ENCODE assay signal across 1 cellular context in genomic region chr6:7201732-7202541, GRCh38.
TF ChIP-seq lines count a peak whose summit lies in the region.

No MANE protein-coding gene starts in this region.

TF ChIP-seq in K562, 482 proteins besides CTCF, POLR2A, EP300 and RAD21 (continued from another document and continues in another):
- TF ChIP-seq THAP12 (CRISPR knock-in tag; IDR thresholded peaks at IDR 0.05) (peak; percentile 60; the same call in 1 of the 2 replicates), ZNF695 (CRISPR knock-in tag; IDR thresholded peaks at IDR 0.05) (0 out of 2 replicates have a peak, but pooled peaks have one; percentile 58), FOXK2 (conservative IDR thresholded peaks at IDR 0.05 in 1 of 2, IDR thresholded peaks at IDR 0.05 in 1 of 2; ENCODE audit: low read depth in 2 of 2) (peak; percentile 48 to 59; a peak in 3 of 4 replicates), TOE1 (IDR thresholded peaks at IDR 0.05; ENCODE audit: borderline replicate concordance) (peak; percentile 58; the same call in 1 of the 2 replicates), TOE1 (CRISPR knock-in tag; IDR thresholded peaks at IDR 0.05; ENCODE audit: borderline replicate concordance, low read depth) (no peak), POLR3A (IDR thresholded peaks at IDR 0.05; ENCODE audit: borderline replicate concordance, extremely low read depth, insufficient read depth, insufficient read length) (no peak), SLC30A9 (CRISPR knock-in tag; IDR thresholded peaks at IDR 0.05) (no peak), GATA2 (CRISPR knock-in tag; IDR thresholded peaks at IDR 0.05) (peak; percentile 97), NR2C1 (IDR thresholded peaks at IDR 0.05) (0 out of 2 replicates have a peak, but pooled peaks have one; percentile 20), NR2C1 (tag; IDR thresholded peaks at IDR 0.05) (no peak; the same call in none of the 2 replicates), NFE2 (IDR thresholded peaks at IDR 0.05; ENCODE audit: low read depth) (peak; percentile 98), ESRRB (CRISPR knock-in tag; IDR thresholded peaks at IDR 0.05; ENCODE audit: borderline replicate concordance) (no peak), RBM17 (IDR thresholded peaks at IDR 0.05; ENCODE audit: borderline replicate concordance, low read depth, low read length) (no peak), ZC3H4 (CRISPR knock-in tag; IDR thresholded peaks at IDR 0.05; ENCODE audit: borderline replicate concordance) (no peak), MLX (CRISPR knock-in tag; conservative IDR thresholded peaks at IDR 0.05) (0 out of 4 replicates have a peak, but pooled peaks of 1 of the 2 experiments have one; percentile 39), MCM2 (IDR thresholded peaks at IDR 0.05; ENCODE audit: low read depth) (no peak), FOS (IDR thresholded peaks at IDR 0.05; ENCODE audit: extremely low read depth, insufficient read length) (no peak), ZBTB2 (IDR thresholded peaks at IDR 0.05) (peak; percentile 82; the same call in 1 of the 2 replicates), RFX1 (IDR thresholded peaks at IDR 0.05) (no peak), ZNF57 (CRISPR knock-in tag; IDR thresholded peaks at IDR 0.05) (no peak; the same call in 1 of the 2 replicates), CBX3 (IDR thresholded peaks at IDR 0.05; ENCODE audit: borderline replicate concordance in 1 of 2, low read length in 2 of 2) (0 out of 3 replicates have a peak, but pooled peaks of 1 of the 2 experiments have one; percentile 57), RBM22 (IDR thresholded peaks at IDR 0.05; ENCODE audit: low read depth, low read length, poor library complexity, severe bottlenecking) (no peak), MYC (IDR thresholded peaks at IDR 0.05; ENCODE audit: low read depth, low read length) (peak; percentile 98), MYC (CRISPR knock-in tag; IDR thresholded peaks at IDR 0.05; ENCODE audit: borderline replicate concordance, low read depth) (peak; percentile 81), SOX6 (IDR thresholded peaks at IDR 0.05) (peak; percentile 86), SP2 (IDR thresholded peaks at IDR 0.05; ENCODE audit: extremely low read depth, low read depth, low read length, poor library complexity, severe bottlenecking) (no peak), SRSF9 (IDR thresholded peaks at IDR 0.05; ENCODE audit: borderline replicate concordance, low read depth, low read length) (no peak)
- TF ChIP-seq, protein P1, sequence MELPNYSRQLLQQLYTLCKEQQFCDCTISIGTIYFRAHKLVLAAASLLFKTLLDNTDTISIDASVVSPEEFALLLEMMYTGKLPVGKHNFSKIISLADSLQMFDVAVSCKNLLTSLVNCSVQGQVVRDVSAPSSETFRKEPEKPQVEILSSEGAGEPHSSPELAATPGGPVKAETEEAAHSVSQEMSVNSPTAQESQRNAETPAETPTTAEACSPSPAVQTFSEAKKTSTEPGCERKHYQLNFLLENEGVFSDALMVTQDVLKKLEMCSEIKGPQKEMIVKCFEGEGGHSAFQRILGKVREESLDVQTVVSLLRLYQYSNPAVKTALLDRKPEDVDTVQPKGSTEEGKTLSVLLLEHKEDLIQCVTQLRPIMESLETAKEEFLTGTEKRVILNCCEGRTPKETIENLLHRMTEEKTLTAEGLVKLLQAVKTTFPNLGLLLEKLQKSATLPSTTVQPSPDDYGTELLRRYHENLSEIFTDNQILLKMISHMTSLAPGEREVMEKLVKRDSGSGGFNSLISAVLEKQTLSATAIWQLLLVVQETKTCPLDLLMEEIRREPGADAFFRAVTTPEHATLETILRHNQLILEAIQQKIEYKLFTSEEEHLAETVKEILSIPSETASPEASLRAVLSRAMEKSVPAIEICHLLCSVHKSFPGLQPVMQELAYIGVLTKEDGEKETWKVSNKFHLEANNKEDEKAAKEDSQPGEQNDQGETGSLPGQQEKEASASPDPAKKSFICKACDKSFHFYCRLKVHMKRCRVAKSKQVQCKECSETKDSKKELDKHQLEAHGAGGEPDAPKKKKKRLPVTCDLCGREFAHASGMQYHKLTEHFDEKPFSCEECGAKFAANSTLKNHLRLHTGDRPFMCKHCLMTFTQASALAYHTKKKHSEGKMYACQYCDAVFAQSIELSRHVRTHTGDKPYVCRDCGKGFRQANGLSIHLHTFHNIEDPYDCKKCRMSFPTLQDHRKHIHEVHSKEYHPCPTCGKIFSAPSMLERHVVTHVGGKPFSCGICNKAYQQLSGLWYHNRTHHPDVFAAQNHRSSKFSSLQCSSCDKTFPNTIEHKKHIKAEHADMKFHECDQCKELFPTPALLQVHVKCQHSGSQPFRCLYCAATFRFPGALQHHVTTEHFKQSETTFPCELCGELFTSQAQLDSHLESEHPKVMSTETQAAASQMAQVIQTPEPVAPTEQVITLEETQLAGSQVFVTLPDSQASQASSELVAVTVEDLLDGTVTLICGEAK (IDR thresholded peaks at IDR 0.05), result no peak
- TF ChIP-seq, protein P1 (CRISPR knock-in tag; IDR thresholded peaks at IDR 0.05), result no peak
- TF ChIP-seq, protein P2, sequence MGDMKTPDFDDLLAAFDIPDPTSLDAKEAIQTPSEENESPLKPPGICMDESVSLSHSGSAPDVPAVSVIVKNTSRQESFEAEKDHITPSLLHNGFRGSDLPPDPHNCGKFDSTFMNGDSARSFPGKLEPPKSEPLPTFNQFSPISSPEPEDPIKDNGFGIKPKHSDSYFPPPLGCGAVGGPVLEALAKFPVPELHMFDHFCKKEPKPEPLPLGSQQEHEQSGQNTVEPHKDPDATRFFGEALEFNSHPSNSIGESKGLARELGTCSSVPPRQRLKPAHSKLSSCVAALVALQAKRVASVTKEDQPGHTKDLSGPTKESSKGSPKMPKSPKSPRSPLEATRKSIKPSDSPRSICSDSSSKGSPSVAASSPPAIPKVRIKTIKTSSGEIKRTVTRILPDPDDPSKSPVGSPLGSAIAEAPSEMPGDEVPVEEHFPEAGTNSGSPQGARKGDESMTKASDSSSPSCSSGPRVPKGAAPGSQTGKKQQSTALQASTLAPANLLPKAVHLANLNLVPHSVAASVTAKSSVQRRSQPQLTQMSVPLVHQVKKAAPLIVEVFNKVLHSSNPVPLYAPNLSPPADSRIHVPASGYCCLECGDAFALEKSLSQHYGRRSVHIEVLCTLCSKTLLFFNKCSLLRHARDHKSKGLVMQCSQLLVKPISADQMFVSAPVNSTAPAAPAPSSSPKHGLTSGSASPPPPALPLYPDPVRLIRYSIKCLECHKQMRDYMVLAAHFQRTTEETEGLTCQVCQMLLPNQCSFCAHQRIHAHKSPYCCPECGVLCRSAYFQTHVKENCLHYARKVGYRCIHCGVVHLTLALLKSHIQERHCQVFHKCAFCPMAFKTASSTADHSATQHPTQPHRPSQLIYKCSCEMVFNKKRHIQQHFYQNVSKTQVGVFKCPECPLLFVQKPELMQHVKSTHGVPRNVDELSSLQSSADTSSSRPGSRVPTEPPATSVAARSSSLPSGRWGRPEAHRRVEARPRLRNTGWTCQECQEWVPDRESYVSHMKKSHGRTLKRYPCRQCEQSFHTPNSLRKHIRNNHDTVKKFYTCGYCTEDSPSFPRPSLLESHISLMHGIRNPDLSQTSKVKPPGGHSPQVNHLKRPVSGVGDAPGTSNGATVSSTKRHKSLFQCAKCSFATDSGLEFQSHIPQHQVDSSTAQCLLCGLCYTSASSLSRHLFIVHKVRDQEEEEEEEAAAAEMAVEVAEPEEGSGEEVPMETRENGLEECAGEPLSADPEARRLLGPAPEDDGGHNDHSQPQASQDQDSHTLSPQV (IDR thresholded peaks at IDR 0.05), result peak; percentile 97
